8 cellular contexts compared by ENCODE assay signal in genomic region chr4:40628888-40629287, GRCh38. TPM values are rescaled to one million over a fixed set of nuclear protein-coding genes. Genes with fewer than 3 reads are reported as not detected.
DNase-seq lines count a peak whose midpoint lies in the region; ATAC-seq, FAIRE-seq and TF ChIP-seq lines count a peak whose summit lies in the region.

No MANE protein-coding gene starts in this region.

- DNase-seq in GM12891 (ENCODE audit: insufficient read length, low spot score), result no peak
- DNase-seq in T-cell, result no peak
- no peak for DNase-seq in fibroblast of villous mesenchyme (ENCODE audit: low read depth)
- no peak for DNase-seq in sigmoid colon
- no peak for DNase-seq in globus pallidus (ENCODE audit: low spot score)
- DNase-seq in NCI-H2171 treated with DMSO at 0.1 percent for 48 hours (lab: John Stamatoyannopoulos, UW), result no peak
- no peak for DNase-seq in OCI-M2 (lab: John Stamatoyannopoulos, UW; ENCODE audit: unreplicated experiment)
- no peak for DNase-seq in SHP77 treated with DMSO at 0.1 percent for 48 hours (lab: John Stamatoyannopoulos, UW)

- peaks cover 0 to 15% (median 13%) of the 10 kb centered on the region in 4 donors for H3K4me1 ChIP-seq in sigmoid colon

- TF ChIP-seq CTCF in fibroblast of villous mesenchyme (IDR thresholded peaks at IDR 0.05; ENCODE audit: insufficient read depth, low read depth, low read length) (no peak), sigmoid colon (IDR thresholded peaks at IDR 0.05) (no peak)

- FAIRE-seq in GM12891 (lab: Jason Lieb, UNC), result peak; percentile 69

- no peak for TF ChIP-seq EP300 in sigmoid colon (IDR thresholded peaks at IDR 0.05)

- H3K9me3 Mint-ChIP-seq in T-cell, result no peaks in the 10 kb centered on the region

- POLR2A ChIA-PET in T-cell (lab: Charles Lee), result no interaction called here

- H3K36me3 ChIP-seq in sigmoid colon, result no peaks in the 10 kb centered on the region

- intact Hi-C loops in sigmoid colon (cut with DNase I), result no loop called here

- peaks cover 0 to 17% (median 0%) of the 10 kb centered on the region in 3 donors for H3K27me3 ChIP-seq in sigmoid colon

- CTCF ChIA-PET in T-cell (lab: Charles Lee), result interaction anchor here in 1 of 2 donors (0.6 kb wide), 1 partner anchor 68 kb away, joined by 6 read pairs; no protein-coding TSS in a partner anchor

- H3K27ac ChIP-seq in sigmoid colon, result peak overlapping the region in 3 of 4 donors; percentile 61 to 68 (median 66)

- no peak overlapping the region for H3K27ac Mint-ChIP-seq in T-cell

- no peaks in the 10 kb centered on the region for H3K9me3 ChIP-seq in sigmoid colon

- H3K36me3 Mint-ChIP-seq in T-cell, result no peaks in the 10 kb centered on the region

- no peak for TF ChIP-seq POLR2A in GM12891 (IDR thresholded peaks at IDR 0.05; ENCODE audit: low read depth, low read length)
- no peak for TF ChIP-seq POLR2A in sigmoid colon (IDR thresholded peaks at IDR 0.05)

- peak overlapping the region; percentile 72 to 86 (median 81) for H3K4me3 Mint-ChIP-seq in T-cell

- H3K4me1 Mint-ChIP-seq in T-cell, result peaks cover 16 to 29% (median 19%) of the 10 kb centered on the region in 3 donors

- no peak for ATAC-seq in T-cell (replicated peaks in 1 of 4)

- 6 to 37% methylated on average over 6 of the region's 6 CpGs for WGBS in sigmoid colon, 2 donors

- peaks cover 3 to 42% of the 10 kb centered on the region in 2 donors for H3K27me3 Mint-ChIP-seq in T-cell

- H3K4me3 ChIP-seq in fibroblast of villous mesenchyme (ENCODE audit: low read depth, low read length), result peak overlapping the region; percentile 69
- H3K4me3 ChIP-seq in sigmoid colon, result peak overlapping the region in 3 of 4 donors; percentile 46 to 51 (median 47)

TF ChIP-seq in GM12891, 5 proteins besides CTCF, POLR2A, EP300 and RAD21:
- TF ChIP-seq PAX5 (IDR thresholded peaks at IDR 0.05; ENCODE audit: insufficient read depth, low read length, severe bottlenecking) (no peak), POLR2AphosphoS5 (IDR thresholded peaks at IDR 0.05; ENCODE audit: low read depth, low read length) (no peak), SPI1 (IDR thresholded peaks at IDR 0.05; ENCODE audit: low read depth, low read length) (no peak), POU2F2 (IDR thresholded peaks at IDR 0.05; ENCODE audit: low read depth, low read length) (no peak), TAF1 (IDR thresholded peaks at IDR 0.05; ENCODE audit: low read depth, low read length) (no peak)

RNA-seq across cellular contexts. Expression of gene RBM47, which starts 0.8 kb away (rescaled TPM):
- 10.9 TPM for polyA plus RNA-seq in GM12891 (2012; ENCODE audit: low read depth, missing spikeins)
- total RNA-seq in T-cell (1 to 10 TPM in 1 of 5 donors, under 1 TPM in 4; 0.19 to 1.3 (median 0.79) TPM), fibroblast of villous mesenchyme (0.64 and 0.86 TPM in 2 replicates), sigmoid colon (10 to 100 TPM in 3 of 4 donors, 1 to 10 TPM in 1; 7.2 to 21.2 (median 15.3) TPM)
- polyA plus RNA-seq in sigmoid colon, result 100 to 1,000 TPM in 1 of 3 donors, 10 to 100 TPM in 2; 69.7 to 148 (median 92.5) TPM
